ENCODE assay signal across 6 cellular contexts in the genomic region with DNA sequence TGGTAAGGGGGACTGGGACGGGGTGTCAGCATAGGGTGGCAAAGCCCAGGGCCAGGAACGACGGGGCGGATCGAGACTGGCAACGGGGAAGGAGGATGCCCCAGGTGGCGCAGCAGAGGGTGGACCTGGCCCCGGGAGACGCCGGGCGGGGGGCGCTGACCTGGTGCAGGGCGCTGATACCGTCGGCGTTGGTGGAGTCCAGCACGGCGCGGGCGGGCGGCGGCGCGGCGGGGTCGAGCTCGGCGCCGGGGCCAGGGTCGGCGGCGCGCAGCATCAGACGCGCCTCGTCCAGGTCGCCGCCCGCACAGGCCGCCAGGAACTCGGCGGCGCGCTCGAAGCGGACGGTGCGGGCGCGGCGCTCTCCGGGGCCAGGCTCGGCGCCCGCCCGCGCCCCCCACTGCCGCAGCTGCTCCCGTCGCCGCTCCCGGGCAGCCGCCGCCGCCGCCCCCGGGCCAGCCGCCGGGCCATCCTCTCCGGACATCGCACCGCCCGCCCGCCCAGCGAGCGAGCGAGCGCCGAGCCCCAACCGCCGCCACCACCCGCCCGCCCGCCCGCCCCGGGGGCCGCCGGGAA. TPM values are rescaled to one million over a fixed set of nuclear protein-coding genes. Genes with fewer than 3 reads are reported as not detected.
DNase-seq lines count a peak whose midpoint lies in the region; ATAC-seq and TF ChIP-seq lines count a peak whose summit lies in the region.

No MANE protein-coding gene starts in this region.

- H3K27ac ChIP-seq in SK-N-SH (ENCODE audit: low read depth in 2 of 2, low read length in 1 of 2) (peak overlapping the region; percentile 72 to 76; a peak in 3 of 4 replicates), uterus (peak overlapping the region; percentile 97 to 100)

- DNase-seq in activated CD4-positive, alpha-beta T cell treated with anti-CD3 and anti-CD28 coated beads for 48 hours: peak; percentile 20
- no peak for DNase-seq in activated CD4-positive, alpha-beta T cell treated with anti-CD3 and anti-CD28 coated beads for 4 hours
- no peak for DNase-seq in SK-N-SH
- peak in 1 of 2 donors; percentile 42 for DNase-seq in uterus

- H3K79me2 ChIP-seq in SK-N-SH (ENCODE audit: insufficient read depth): peaks cover 50% of the 10 kb centered on the region

- H3K9me2 ChIP-seq in SK-N-SH: no peaks in the 10 kb centered on the region

- H3K36me3 ChIP-seq in SK-N-SH (replicated peaks in 1 of 2; ENCODE audit: control insufficient read depth in 1 of 2, insufficient read depth in 2 of 2, low read length in 1 of 2) (peaks cover 0 to 4% of the 10 kb centered on the region in 2 experiments), iPS-15b (ENCODE audit: control insufficient read depth, insufficient read depth, low read length) (peaks cover 3% of the 10 kb centered on the region), uterus (no peaks in the 10 kb centered on the region)

- CTCF ChIA-PET in SK-N-SH (lab: Yijun Ruan, JAX): interaction anchor here (0.7 to 6.2 kb wide), 5 partner anchors 16 to 43 kb away, joined by 4 to 38 read pairs (median 8); no protein-coding TSS in a partner anchor

- no peak for TF ChIP-seq EP300 in SK-N-SH (IDR thresholded peaks at IDR 0.05; ENCODE audit: borderline replicate concordance in 1 of 2, low read depth in 1 of 2, low read length in 1 of 2)

- H3K4me2 ChIP-seq in SK-N-SH: peak overlapping the region; percentile 96

- H3K27me3 ChIP-seq in SK-N-SH (ENCODE audit: insufficient read depth) (no peaks in the 10 kb centered on the region; the same call in 1 of the 2 replicates), iPS-15b (ENCODE audit: control insufficient read depth, insufficient read depth, low read length) (no peaks in the 10 kb centered on the region), uterus (no peaks in the 10 kb centered on the region)

- H3K4me3 ChIP-seq in SK-N-SH (ENCODE audit: low read depth in 2 of 2, low read length in 1 of 2): peak overlapping the region; percentile 67 to 87
- peak overlapping the region; percentile 89 for H3K4me3 ChIP-seq in iPS-15b (ENCODE audit: low read depth, low read length)
- peak overlapping the region; percentile 75 to 80 for H3K4me3 ChIP-seq in uterus

- no peak for ATAC-seq in GM19395 (IDR thresholded peaks at IDR 0.05; ENCODE audit: unreplicated experiment)

- H4K20me1 ChIP-seq in SK-N-SH (ENCODE audit: insufficient read depth): peaks cover 46% of the 10 kb centered on the region

- H2AFZ ChIP-seq in SK-N-SH (ENCODE audit: low read depth): no peak overlapping the region

- no peak for TF ChIP-seq CTCF in SK-N-SH (IDR thresholded peaks at IDR 0.05)
- TF ChIP-seq CTCF in uterus (IDR thresholded peaks at IDR 0.05): no peak

- peak in 1 of 2 donors; percentile 60 for TF ChIP-seq POLR2A in uterus (IDR thresholded peaks at IDR 0.05)

- WGBS in SK-N-SH (ENCODE audit: low lambda C conversion rate): 1% methylated on average over 29 of the region's 88 CpGs

- peaks cover 5% of the 10 kb centered on the region for H3F3A ChIP-seq in SK-N-SH (replicated peaks; ENCODE audit: insufficient read depth)

- intact Hi-C loops in uterus (cut with DNase I; ENCODE audit: low total_unique reads): loop anchor here (10.0 kb wide), 1 partner anchor 528 kb away; a partner anchor contains a TSS

- POLR2A ChIA-PET in SK-N-SH (lab: Yijun Ruan, JAX): interaction anchor here (0.6 kb wide), 1 partner anchor 201 kb away, joined by 3 read pairs; no protein-coding TSS in a partner anchor

- H3K9me3 ChIP-seq in SK-N-SH: no peaks in the 10 kb centered on the region
- no peaks in the 10 kb centered on the region for H3K9me3 ChIP-seq in iPS-15b (ENCODE audit: control insufficient read depth, insufficient read depth, low read length)
- no peaks in the 10 kb centered on the region for H3K9me3 ChIP-seq in uterus

- TF ChIP-seq RAD21 in SK-N-SH (IDR thresholded peaks at IDR 0.05; ENCODE audit: low read length): no peak

- peaks cover 9 to 27% of the 10 kb centered on the region in 2 experiments; a peak in 3 of 4 replicates for H3K4me1 ChIP-seq in SK-N-SH (ENCODE audit: control insufficient read depth in 1 of 2, insufficient read depth in 2 of 2, low read depth in 1 of 2, low read length in 1 of 2)
- H3K4me1 ChIP-seq in iPS-15b (ENCODE audit: control insufficient read depth, insufficient read depth, low read length): no peaks in the 10 kb centered on the region
- H3K4me1 ChIP-seq in uterus: peaks cover 13 to 32% of the 10 kb centered on the region in 2 donors

- H3K9ac ChIP-seq in SK-N-SH: peak overlapping the region; percentile 92
- peak overlapping the region; percentile 73 for H3K9ac ChIP-seq in iPS-15b (ENCODE audit: low read depth, low read length)

TF ChIP-seq in SK-N-SH, 30 proteins besides CTCF, POLR2A, EP300 and RAD21:
- no peak for TF ChIP-seq MXI1 (IDR thresholded peaks at IDR 0.05; ENCODE audit: low read depth, low read length)
- TF ChIP-seq SIN3A (IDR thresholded peaks at IDR 0.05; ENCODE audit: borderline replicate concordance, low read depth, low read length): no peak
- TF ChIP-seq ELF1 (IDR thresholded peaks at IDR 0.05): no peak
- TF ChIP-seq TEAD4 (IDR thresholded peaks at IDR 0.05; ENCODE audit: borderline replicate concordance, insufficient read depth): no peak
- TF ChIP-seq RXRA (IDR thresholded peaks at IDR 0.05; ENCODE audit: borderline replicate concordance, low read depth): no peak
- TF ChIP-seq TCF12 (IDR thresholded peaks at IDR 0.05): no peak
- no peak for TF ChIP-seq EZH2phosphoT487 (IDR thresholded peaks at IDR 0.05; ENCODE audit: borderline replicate concordance, low read depth)
- TF ChIP-seq FOXJ3 (CRISPR knock-in tag; IDR thresholded peaks at IDR 0.05): no peak
- TF ChIP-seq TAF1 (IDR thresholded peaks at IDR 0.05; ENCODE audit: borderline replicate concordance, low read depth, low read length): no peak
- no peak for TF ChIP-seq FOSL2 (IDR thresholded peaks at IDR 0.05; ENCODE audit: borderline replicate concordance, low read depth)
- no peak for TF ChIP-seq SMC3 (IDR thresholded peaks at IDR 0.05; ENCODE audit: low read depth, low read length)
- TF ChIP-seq, protein P1, sequence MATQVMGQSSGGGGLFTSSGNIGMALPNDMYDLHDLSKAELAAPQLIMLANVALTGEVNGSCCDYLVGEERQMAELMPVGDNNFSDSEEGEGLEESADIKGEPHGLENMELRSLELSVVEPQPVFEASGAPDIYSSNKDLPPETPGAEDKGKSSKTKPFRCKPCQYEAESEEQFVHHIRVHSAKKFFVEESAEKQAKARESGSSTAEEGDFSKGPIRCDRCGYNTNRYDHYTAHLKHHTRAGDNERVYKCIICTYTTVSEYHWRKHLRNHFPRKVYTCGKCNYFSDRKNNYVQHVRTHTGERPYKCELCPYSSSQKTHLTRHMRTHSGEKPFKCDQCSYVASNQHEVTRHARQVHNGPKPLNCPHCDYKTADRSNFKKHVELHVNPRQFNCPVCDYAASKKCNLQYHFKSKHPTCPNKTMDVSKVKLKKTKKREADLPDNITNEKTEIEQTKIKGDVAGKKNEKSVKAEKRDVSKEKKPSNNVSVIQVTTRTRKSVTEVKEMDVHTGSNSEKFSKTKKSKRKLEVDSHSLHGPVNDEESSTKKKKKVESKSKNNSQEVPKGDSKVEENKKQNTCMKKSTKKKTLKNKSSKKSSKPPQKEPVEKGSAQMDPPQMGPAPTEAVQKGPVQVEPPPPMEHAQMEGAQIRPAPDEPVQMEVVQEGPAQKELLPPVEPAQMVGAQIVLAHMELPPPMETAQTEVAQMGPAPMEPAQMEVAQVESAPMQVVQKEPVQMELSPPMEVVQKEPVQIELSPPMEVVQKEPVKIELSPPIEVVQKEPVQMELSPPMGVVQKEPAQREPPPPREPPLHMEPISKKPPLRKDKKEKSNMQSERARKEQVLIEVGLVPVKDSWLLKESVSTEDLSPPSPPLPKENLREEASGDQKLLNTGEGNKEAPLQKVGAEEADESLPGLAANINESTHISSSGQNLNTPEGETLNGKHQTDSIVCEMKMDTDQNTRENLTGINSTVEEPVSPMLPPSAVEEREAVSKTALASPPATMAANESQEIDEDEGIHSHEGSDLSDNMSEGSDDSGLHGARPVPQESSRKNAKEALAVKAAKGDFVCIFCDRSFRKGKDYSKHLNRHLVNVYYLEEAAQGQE (IDR thresholded peaks at IDR 0.05; ENCODE audit: low read depth, low read length): no peak

RNA-seq across cellular contexts. Expression of a gene that starts 0.3 kb away (rescaled TPM):
- 83.9 and 87.3 TPM in 2 replicates for polyA plus RNA-seq in SK-N-SH (2012; rRNA removed)
- polyA plus RNA-seq in SK-N-SH (2012; cell fraction: cytosol; rRNA removed): 20.3 and 29.1 TPM in 2 replicates
- 571 and 748 TPM in 2 replicates for polyA plus RNA-seq in SK-N-SH (2012; cell fraction: nucleus; rRNA removed)
- total RNA-seq in uterus: 100 to 1,000 TPM in 2 of 4 donors, 10 to 100 TPM in 2; 43.5 to 288 (median 116) TPM

RNA-seq across cellular contexts. Expression of a gene that starts 31.9 kb away (rescaled TPM):
- 27.1 and 39.5 TPM in 2 replicates for polyA plus RNA-seq in SK-N-SH (2012; rRNA removed)
- 30.8 and 37.4 TPM in 2 replicates for polyA plus RNA-seq in SK-N-SH (2012; cell fraction: cytosol; rRNA removed)
- polyA plus RNA-seq in SK-N-SH (2012; cell fraction: nucleus; rRNA removed): 9.5 and 13.7 TPM in 2 replicates
- 1 to 10 TPM in 2 of 4 donors, not detected in 2; 2.5 to 9.3 TPM for total RNA-seq in uterus

RNA-seq across cellular contexts. Expression of a gene that starts 40.4 kb away (rescaled TPM):
- polyA plus RNA-seq in SK-N-SH (2012; rRNA removed): 9.1 and 11.4 TPM in 2 replicates
- 8.5 and 9.3 TPM in 2 replicates for polyA plus RNA-seq in SK-N-SH (2012; cell fraction: cytosol; rRNA removed)
- 6.4 and 7.0 TPM in 2 replicates for polyA plus RNA-seq in SK-N-SH (2012; cell fraction: nucleus; rRNA removed)
- 1 to 10 TPM in 1 of 4 donors, under 1 TPM in 1, not detected in 2; 0.55 to 3.3 TPM for total RNA-seq in uterus

RNA-seq across cellular contexts. Expression of a gene that starts 41.5 kb away (rescaled TPM):
- polyA plus RNA-seq in SK-N-SH (2012; rRNA removed): 9.6 and 12.9 TPM in 2 replicates
- 6.7 and 7.5 TPM in 2 replicates for polyA plus RNA-seq in SK-N-SH (2012; cell fraction: cytosol; rRNA removed)
- 32.4 and 60.9 TPM in 2 replicates for polyA plus RNA-seq in SK-N-SH (2012; cell fraction: nucleus; rRNA removed)
- 10 to 100 TPM in 1 of 4 donors, 1 to 10 TPM in 2, not detected in 1; 4.2 to 22.4 (median 5.6) TPM for total RNA-seq in uterus

RNA-seq across cellular contexts. Expression of a gene that starts 49.3 kb away (rescaled TPM):
- polyA plus RNA-seq in SK-N-SH (2012; rRNA removed): 2.4 and 2.5 TPM in 2 replicates
- 0.53 and 0.93 TPM in 2 replicates for polyA plus RNA-seq in SK-N-SH (2012; cell fraction: cytosol; rRNA removed)
- polyA plus RNA-seq in SK-N-SH (2012; cell fraction: nucleus; rRNA removed): 10.9 and 16.6 TPM in 2 replicates
- 1 to 10 TPM in 3 of 4 donors, not detected in 1; 3.1 to 4.4 (median 3.9) TPM for total RNA-seq in uterus
